Comparison of ENCODE assay signal across 19 cellular contexts in genomic region chr3:113264741-113265140, GRCh38. TPM values are rescaled to one million over a fixed set of nuclear protein-coding genes. Genes with fewer than 3 reads are reported as not detected.
DNase-seq lines count a peak whose midpoint lies in the region; ATAC-seq and TF ChIP-seq lines count a peak whose summit lies in the region.
"Had no signal": no experiment of that assay in that cellular context is flagged by ENCODE, and none has a peak within 500 bp of the region (broad histone marks: within the 10 kb centered on the region; RNA-seq: fewer than 3 reads in every experiment).

No MANE protein-coding gene starts in this region.

- H3K4me3 ChIP-seq in endodermal cell (ENCODE audit: low read length): no peak overlapping the region
- H3K4me3 ChIP-seq: colonic mucosa, GM23248, right atrium auricular region had no signal

- H3K4me3 Mint-ChIP-seq in endodermal cell: peak overlapping the region; percentile 1
- H3K4me3 Mint-ChIP-seq: activated CD4-positive, alpha-beta T cell treated with anti-CD3 and anti-CD28 coated beads for 36 hours; activated naive CD8-positive, alpha-beta T cell treated with anti-CD3 and anti-CD28 coated beads, Interleukin-2, amount 50 U/mL, for 24 hours; activated T-cell treated with anti-CD3 and anti-CD28 coated beads, Interleukin-2, amount 50 U/mL, for 24 hours; CD4-positive, alpha-beta memory T cell; stimulated activated naive CD8-positive, alpha-beta T cell treated with anti-CD3 and anti-CD28 coated beads, Interleukin-15, Interleukin-2, amounts not matched to agents 100 ng/mL and 50 ng/mL, for 24 hours; T-helper 1 cell treated with Interleukin-12 subunit alpha and Interleukin-12 subunit beta and Interleukin-4 antibody, amounts not matched to agents 30 μg/mL and 1 μg/mL, for 36 hours had no signal

- H3K36me3 ChIP-seq in endodermal cell (ENCODE audit: control insufficient read depth, insufficient read depth, low read length): no peaks in the 10 kb centered on the region
- H3K36me3 ChIP-seq: colonic mucosa, right atrium auricular region had no signal

- peak overlapping the region; percentile 81 for H3K27ac ChIP-seq in endodermal cell (ENCODE audit: low read depth, low read length)
- H3K27ac ChIP-seq in substantia nigra (ENCODE audit: low read depth, low read length, poor library complexity, severe bottlenecking): no peak overlapping the region
- H3K27ac ChIP-seq: colonic mucosa, GM23248, right atrium auricular region had no signal

- peaks cover 25% of the 10 kb centered on the region for H3K4me1 ChIP-seq in endodermal cell (ENCODE audit: control insufficient read depth, insufficient read depth, low read length)
- H3K4me1 ChIP-seq: colonic mucosa had no signal

- H3K27me3 ChIP-seq in endodermal cell (ENCODE audit: control insufficient read depth, insufficient read depth, low read length, poor library complexity, severe bottlenecking): peaks cover 21% of the 10 kb centered on the region
- H3K27me3 ChIP-seq: colonic mucosa, right atrium auricular region had no signal

- no peak for TF ChIP-seq CTCF in endodermal cell (conservative IDR thresholded peaks at IDR 0.05)

- no peaks in the 10 kb centered on the region for H3K9me3 Mint-ChIP-seq in endodermal cell
- H3K9me3 Mint-ChIP-seq: activated naive CD8-positive, alpha-beta T cell treated with anti-CD3 and anti-CD28 coated beads, Interleukin-2, amount 50 U/mL, for 24 hours; activated T-cell treated with anti-CD3 and anti-CD28 coated beads, Interleukin-2, amount 50 U/mL, for 24 hours; CD4-positive, alpha-beta memory T cell; stimulated activated naive CD8-positive, alpha-beta T cell treated with anti-CD3 and anti-CD28 coated beads, Interleukin-15, Interleukin-2, amounts not matched to agents 100 ng/mL and 50 ng/mL, for 24 hours; T-helper 1 cell treated with Interleukin-12 subunit alpha and Interleukin-12 subunit beta and Interleukin-4 antibody, amounts not matched to agents 30 μg/mL and 1 μg/mL, for 36 hours had no signal

- no peaks in the 10 kb centered on the region for H3K9me3 ChIP-seq in endodermal cell (ENCODE audit: control insufficient read depth, low read length)
- H3K9me3 ChIP-seq: colonic mucosa, right atrium auricular region had no signal

- H3K9ac ChIP-seq in endodermal cell (ENCODE audit: extremely low read depth, low read length, poor library complexity, severe bottlenecking): no peak overlapping the region
- H3K9ac ChIP-seq: GM23248 had no signal

- H3K27ac Mint-ChIP-seq in endodermal cell: peak overlapping the region; percentile 16
- H3K27ac Mint-ChIP-seq: activated CD4-positive, alpha-beta T cell treated with anti-CD3 and anti-CD28 coated beads for 36 hours; activated naive CD8-positive, alpha-beta T cell treated with anti-CD3 and anti-CD28 coated beads, Interleukin-2, amount 50 U/mL, for 24 hours; activated T-cell treated with anti-CD3 and anti-CD28 coated beads, Interleukin-2, amount 50 U/mL, for 24 hours; CD4-positive, alpha-beta memory T cell; stimulated activated naive CD8-positive, alpha-beta T cell treated with anti-CD3 and anti-CD28 coated beads, Interleukin-15, Interleukin-2, amounts not matched to agents 100 ng/mL and 50 ng/mL, for 24 hours; T-helper 1 cell treated with Interleukin-12 subunit alpha and Interleukin-12 subunit beta and Interleukin-4 antibody, amounts not matched to agents 30 μg/mL and 1 μg/mL, for 36 hours had no signal

- ATAC-seq in HG03135 (IDR thresholded peaks at IDR 0.05; ENCODE audit: unreplicated experiment): no peak
- ATAC-seq: activated CD4-positive, alpha-beta T cell treated with anti-CD3 and anti-CD28 coated beads for 36 hours; activated naive CD8-positive, alpha-beta T cell treated with anti-CD3 and anti-CD28 coated beads, Interleukin-2, amount 50 U/mL, for 24 hours had no signal

- H3K4me1 Mint-ChIP-seq in endodermal cell: peaks cover 71% of the 10 kb centered on the region
- H3K4me1 Mint-ChIP-seq: activated CD4-positive, alpha-beta T cell treated with anti-CD3 and anti-CD28 coated beads for 36 hours; activated naive CD8-positive, alpha-beta T cell treated with anti-CD3 and anti-CD28 coated beads, Interleukin-2, amount 50 U/mL, for 24 hours; CD4-positive, alpha-beta memory T cell had no signal

- DNase-seq in NCI-H446 (lab: John Stamatoyannopoulos, UW): peak; percentile 94 to 97
- DNase-seq in endodermal cell: no peak
- peak; percentile 20 for DNase-seq in middle frontal gyrus (ENCODE audit: extremely low spot score, low spot score)
- DNase-seq in substantia nigra (lab: John Stamatoyannopoulos, UW): peak in 35 of 49 donors; percentile 8 to 72 (median 38)
- DNase-seq in stimulated activated naive CD4-positive, alpha-beta T cell (lab: John Stamatoyannopoulos, UW): no peak
- DNase-seq in NCI-H1105 (lab: John Stamatoyannopoulos, UW): no peak
- DNase-seq: activated CD4-positive, alpha-beta T cell treated with anti-CD3 and anti-CD28 coated beads for 36 hours; activated naive CD8-positive, alpha-beta T cell treated with anti-CD3 and anti-CD28 coated beads, Interleukin-2, amount 50 U/mL, for 24 hours; activated T-cell treated with anti-CD3 and anti-CD28 coated beads, Interleukin-2, amount 50 U/mL, for 24 hours; CD4-positive, alpha-beta memory T cell; colonic mucosa; GM23248 had no signal

- H3K27me3 Mint-ChIP-seq in endodermal cell (ENCODE audit: insufficient read depth): peaks cover 21% of the 10 kb centered on the region
- H3K27me3 Mint-ChIP-seq: activated CD4-positive, alpha-beta T cell treated with anti-CD3 and anti-CD28 coated beads for 36 hours; stimulated activated naive CD8-positive, alpha-beta T cell treated with anti-CD3 and anti-CD28 coated beads, Interleukin-15, Interleukin-2, amounts not matched to agents 100 ng/mL and 50 ng/mL, for 24 hours had no signal

- 76 to 80% methylated on average over 2 to 6 of the region's 6 CpGs for WGBS in endodermal cell (ENCODE audit: insufficient coverage in 1 of 2, insufficient read length in 1 of 2), 2 experiments

- no peaks in the 10 kb centered on the region for H3K36me3 Mint-ChIP-seq in endodermal cell (ENCODE audit: low read depth)
- H3K36me3 Mint-ChIP-seq: CD4-positive, alpha-beta memory T cell had no signal

RNA-seq across cellular contexts. Expression of gene BOC, which starts 53.4 kb away (rescaled TPM):
- 10 to 100 TPM in 1 of 2 donors, 1 to 10 TPM in 1; 9.8 to 12.3 TPM for total RNA-seq in endodermal cell
- polyA plus RNA-seq in endodermal cell (2013, experiment 1 of 2): 207 TPM
- 163 TPM for polyA plus RNA-seq in endodermal cell (2013, experiment 2 of 2)
- total RNA-seq: CD4-positive, alpha-beta memory T cell; G401; mononuclear cell; NCI-H460 had no signal
- polyA plus RNA-seq: CD4-positive, alpha-beta memory T cell had no signal

Comparison
In these comparisons a context has a peak if more than half of its experiments do, and no peak if none do; other contexts are left out.
1. DNase-seq: peak in NCI-H446 (2 of 2), middle frontal gyrus (single experiment) and substantia nigra (35 of 49); none in endodermal cell (single experiment), stimulated activated naive CD4-positive, alpha-beta T cell (0 of 6) and NCI-H1105 (single experiment).